ENCODE assay signal across 1 cellular context in the genomic region with DNA sequence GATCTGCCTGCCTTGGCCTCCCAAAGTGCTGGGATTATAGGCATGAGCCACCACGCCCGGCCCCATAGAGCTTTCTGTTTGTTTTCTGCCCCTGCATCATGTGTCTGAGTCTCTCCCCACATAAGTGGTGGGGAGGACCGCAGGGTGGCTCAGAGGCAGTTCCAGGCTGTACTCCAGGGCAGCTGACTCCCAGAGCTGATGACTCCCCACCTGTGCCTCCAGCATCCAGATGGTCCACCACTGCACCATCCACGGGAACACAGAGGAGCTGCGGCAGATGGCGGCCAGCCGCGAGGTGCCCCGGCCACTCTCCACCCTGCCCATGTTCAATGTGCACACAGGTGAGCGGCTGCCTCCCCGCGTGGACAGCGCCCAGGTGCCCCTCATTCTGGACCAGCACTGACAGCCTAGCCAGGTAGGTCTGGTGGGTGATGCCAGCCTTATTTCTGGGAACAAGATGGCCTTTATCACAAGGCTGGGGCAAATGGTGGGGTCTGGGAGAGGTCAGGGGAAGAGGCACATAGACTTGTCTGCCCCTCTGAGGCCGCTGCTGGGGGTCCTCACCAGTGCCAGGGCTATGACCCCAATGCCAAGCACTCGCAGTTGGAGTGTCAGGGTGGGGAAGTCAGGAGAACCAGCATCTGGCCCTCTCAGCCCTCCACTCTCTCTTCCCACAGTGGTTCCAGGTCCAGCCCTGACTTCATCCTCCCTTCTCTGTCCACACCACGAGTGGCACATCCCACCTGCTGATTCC.
TF ChIP-seq lines count a peak whose summit lies in the region.

No MANE protein-coding gene starts in this region.

TF ChIP-seq in H1, 55 proteins besides CTCF, POLR2A, EP300 and RAD21:
- TF ChIP-seq BCL11A (IDR thresholded peaks at IDR 0.05; ENCODE audit: low read depth in 2 of 2, low read length in 2 of 2) (no peak), SUZ12 (IDR thresholded peaks at IDR 0.05; ENCODE audit: low read length) (no peak), SP4 (IDR thresholded peaks at IDR 0.05; ENCODE audit: low read length) (no peak), SP1 (IDR thresholded peaks at IDR 0.05; ENCODE audit: low read depth, low read length) (no peak), CREB1 (IDR thresholded peaks at IDR 0.05) (no peak), SRF (IDR thresholded peaks at IDR 0.05; ENCODE audit: low read depth, low read length) (no peak), CBX8 (IDR thresholded peaks at IDR 0.05; ENCODE audit: borderline replicate concordance, low read depth, low read length) (no peak), TBP (IDR thresholded peaks at IDR 0.05; ENCODE audit: low read depth, low read length) (no peak), SIN3A (conservative IDR thresholded peaks at IDR 0.05 in 1 of 2, IDR thresholded peaks at IDR 0.05 in 1 of 2; ENCODE audit: low read depth in 1 of 2, low read length in 2 of 2) (no peak), SAP30 (IDR thresholded peaks at IDR 0.05; ENCODE audit: insufficient read depth, insufficient replicate concordance, low read length) (no peak)
